9 cellular contexts compared by ENCODE assay signal in genomic region chr17:2723997-2724782, GRCh38. TPM values are rescaled to one million over a fixed set of nuclear protein-coding genes. Genes with fewer than 3 reads are reported as not detected.
A peak's percentile ranks its signal among the peaks of the same experiment; 100 is the strongest.
DNase-seq lines count a peak whose midpoint lies in the region; ATAC-seq, FAIRE-seq and TF ChIP-seq lines count a peak whose summit lies in the region.
"Had no signal": no experiment of that assay in that cellular context is flagged by ENCODE, and none has a peak within 500 bp of the region (broad histone marks: within the 10 kb centered on the region; RNA-seq: fewer than 3 reads in every experiment).

No MANE protein-coding gene starts in this region.

- H3K4ac ChIP-seq in H9 (ENCODE audit: low read depth, low read length) = no peak overlapping the region

- H4K8ac ChIP-seq in H9 (replicated peaks; ENCODE audit: insufficient read length, low read depth, low read length) = no peak overlapping the region

- dilution Hi-C loops in keratinocyte (cut with MboI; ENCODE audit: extremely low pct_ligation_motif_present, low sequenced_read_pairs) = no loop called here

- H3K4me2 ChIP-seq in H9 (ENCODE audit: insufficient read depth, insufficient read length, low read length) (peak overlapping the region; percentile 72), keratinocyte (ENCODE audit: control insufficient read depth, extremely low read depth, insufficient read depth, low read depth, low read length) (peak overlapping the region; percentile 32), smooth muscle cell (peak overlapping the region; percentile 85)

- no peak overlapping the region for H2BK5ac ChIP-seq in H9 (ENCODE audit: insufficient read length, low read length)

- H3T11ph ChIP-seq in H9 (ENCODE audit: low read length) = no peak overlapping the region

- no peak overlapping the region for H3K23ac ChIP-seq in H9 (ENCODE audit: insufficient read length, low read depth, low read length)

- DNase-seq in H9 (peak; percentile 92), body of pancreas (no peak), keratinocyte (ENCODE audit: low read depth, low spot score) (no peak), smooth muscle cell (lab: John Stamatoyannopoulos, UW; ENCODE audit: unreplicated experiment) (no peak), GM12891 (ENCODE audit: insufficient read length, low spot score) (no peak), GM03348 (ENCODE audit: low spot score) (no peak)
- no peak for DNase-seq in stimulated activated CD4-positive, alpha-beta T cell treated with anti-CD3 and anti-CD28 coated beads, Interleukin-4, amount 100 ng/mL, for 1 hour
- DNase-seq: NCI-H2171 had no signal

- H3K4me1 ChIP-seq in H9 (ENCODE audit: insufficient read depth, low read length) (peaks cover 6% of the 10 kb centered on the region; the same call in 1 of the 2 replicates), body of pancreas (peaks cover 5% of the 10 kb centered on the region), keratinocyte (ENCODE audit: control insufficient read depth, extremely low read depth, insufficient read depth, low read length) (no peaks in the 10 kb centered on the region), smooth muscle cell (ENCODE audit: low read depth) (peaks cover 3% of the 10 kb centered on the region)

- H3K9me1 ChIP-seq in keratinocyte (ENCODE audit: control insufficient read depth, extremely low read depth, insufficient read depth, low read length) = no peaks in the 10 kb centered on the region

- peak; percentile 36 for ATAC-seq in body of pancreas
- no peak for ATAC-seq in HG03378 (IDR thresholded peaks at IDR 0.05; ENCODE audit: unreplicated experiment)

- H3F3A ChIP-seq in smooth muscle cell (ENCODE audit: low read depth) = no peaks in the 10 kb centered on the region

- no peak overlapping the region for H2BK20ac ChIP-seq in H9 (ENCODE audit: low read depth, low read length, poor library complexity, severe bottlenecking)

- no peak overlapping the region for H4K91ac ChIP-seq in H9 (ENCODE audit: insufficient read length, low read depth, low read length)

- H2AFZ ChIP-seq in H9 (ENCODE audit: low read length) (no peak overlapping the region), keratinocyte (ENCODE audit: control insufficient read depth, low read length) (peak overlapping the region; percentile 33), smooth muscle cell (ENCODE audit: low read depth) (peak overlapping the region; percentile 66)

- no peak overlapping the region for H2AK5ac ChIP-seq in H9 (ENCODE audit: insufficient read length, low read length)

- H3K27ac Mint-ChIP-seq in H9 = 0 out of 7 replicates have a peak overlapping the region, but pooled peaks of 1 of the 3 experiments have one; percentile 79

- intact Hi-C loops in body of pancreas (cut with DNase I) = no loop called here

- H3K79me1 ChIP-seq in H9 (ENCODE audit: insufficient read depth, low read depth, low read length, poor library complexity, severe bottlenecking) = no peaks in the 10 kb centered on the region

- peaks cover 9% of the 10 kb centered on the region for H3K27me3 Mint-ChIP-seq in H9 (ENCODE audit: low read depth)

- H3K36me3 Mint-ChIP-seq in H9 (ENCODE audit: insufficient read depth in 1 of 3, low read depth in 3 of 3) = peaks cover 2 to 14% (median 9%) of the 10 kb centered on the region in 3 experiments; a peak in 5 of 7 replicates

- TF ChIP-seq POLR2A in body of pancreas (IDR thresholded peaks at IDR 0.05) (no peak), GM12891 (IDR thresholded peaks at IDR 0.05; ENCODE audit: low read depth, low read length) (no peak)

- WGBS in H9 (ENCODE audit: extremely low coverage, insufficient read length, low lambda C conversion rate) = no CpG with 5 or more reads among the region's 98 CpGs
- WGBS in body of pancreas, 2 donors = 11 to 33% methylated on average over 10 to 55 of the region's 98 CpGs
- WGBS in smooth muscle cell (ENCODE audit: low lambda C conversion rate) = 3% methylated on average over 60 of the region's 98 CpGs

- no peaks in the 10 kb centered on the region for H3K27me3 ChIP-seq in H9 (ENCODE audit: insufficient read depth, low read length)
- peaks cover 0 to 11% of the 10 kb centered on the region in 2 donors for H3K27me3 ChIP-seq in body of pancreas
- peaks cover 22% of the 10 kb centered on the region for H3K27me3 ChIP-seq in keratinocyte (ENCODE audit: control insufficient read depth, extremely low read depth, insufficient read depth, low read length)
- peaks cover 18% of the 10 kb centered on the region for H3K27me3 ChIP-seq in smooth muscle cell (ENCODE audit: low read depth)

- peak overlapping the region; percentile 73 to 77; a peak in 4 of 5 replicates for H3K4me3 Mint-ChIP-seq in H9

- H2BK12ac ChIP-seq in H9 (ENCODE audit: insufficient read length, low read depth, low read length) = no peak overlapping the region

- no peak overlapping the region for H3K27ac ChIP-seq in H9 (ENCODE audit: insufficient read length, low read depth, low read length)
- no peak overlapping the region for H3K27ac ChIP-seq in body of pancreas
- no peak overlapping the region for H3K27ac ChIP-seq in keratinocyte (ENCODE audit: control insufficient read depth, insufficient read depth, low read length)
- no peak overlapping the region for H3K27ac ChIP-seq in smooth muscle cell (ENCODE audit: low read depth)

- H3K4me3 ChIP-seq in body of pancreas (no peak overlapping the region), keratinocyte (ENCODE audit: control insufficient read depth in 2 of 3, extremely low read depth in 1 of 3, insufficient read depth in 2 of 3, low read depth in 1 of 3, low read length in 3 of 3) (no peak overlapping the region), smooth muscle cell (peak overlapping the region; percentile 35)

- H2BK15ac ChIP-seq in H9 (ENCODE audit: low read depth, low read length) = no peak overlapping the region

- no peaks in the 10 kb centered on the region for H3K9me3 Mint-ChIP-seq in H9

- no peak overlapping the region for H3K56ac ChIP-seq in H9 (ENCODE audit: insufficient read length, low read depth, low read length)

- peak overlapping the region; percentile 15 for H3K18ac ChIP-seq in H9 (ENCODE audit: insufficient read length, low read depth, low read length)

- no peaks in the 10 kb centered on the region for H3K9me3 ChIP-seq in H9 (ENCODE audit: control insufficient read depth, low read depth, low read length)
- H3K9me3 ChIP-seq in body of pancreas = no peaks in the 10 kb centered on the region
- H3K9me3 ChIP-seq in keratinocyte (ENCODE audit: control insufficient read depth, low read depth, low read length) = no peaks in the 10 kb centered on the region
- no peaks in the 10 kb centered on the region for H3K9me3 ChIP-seq in smooth muscle cell (replicated peaks; ENCODE audit: low read depth)

- H3K23me2 ChIP-seq in H9 (ENCODE audit: insufficient read length, low read depth, low read length, poor library complexity, severe bottlenecking) = peaks cover 3% of the 10 kb centered on the region

- H3K14ac ChIP-seq in H9 (ENCODE audit: insufficient read depth, low read length) = peak overlapping the region; percentile 81

- H3K79me2 ChIP-seq in H9 (ENCODE audit: insufficient read depth, low read length) (no peaks in the 10 kb centered on the region), keratinocyte (ENCODE audit: control insufficient read depth, insufficient read depth, low read length) (no peaks in the 10 kb centered on the region), smooth muscle cell (ENCODE audit: low read depth) (no peaks in the 10 kb centered on the region)

- H3K4me1 Mint-ChIP-seq in H9 = peaks cover 13 to 45% of the 10 kb centered on the region in 2 experiments

- H4K20me1 ChIP-seq in H9 (ENCODE audit: control insufficient read depth, insufficient read depth, insufficient read length) = no peaks in the 10 kb centered on the region
- H4K20me1 ChIP-seq in keratinocyte (ENCODE audit: control insufficient read depth, extremely low read depth, insufficient read depth, low read length) = no peaks in the 10 kb centered on the region
- H4K20me1 ChIP-seq in smooth muscle cell (ENCODE audit: low read depth) = no peaks in the 10 kb centered on the region

- FAIRE-seq in keratinocyte (lab: Jason Lieb, UNC) = no peak
- FAIRE-seq in GM12891 (lab: Jason Lieb, UNC) = no peak

- no peak overlapping the region for H3K9ac ChIP-seq in H9 (ENCODE audit: extremely low read depth, insufficient read length, low read length)
- H3K9ac ChIP-seq in keratinocyte (ENCODE audit: control insufficient read depth, extremely low read depth, insufficient read depth, low read length) = no peak overlapping the region
- H3K9ac ChIP-seq in smooth muscle cell (ENCODE audit: low read depth) = no peak overlapping the region

- no peak for TF ChIP-seq CTCF in H9 (conservative IDR thresholded peaks at IDR 0.05)
- TF ChIP-seq CTCF in body of pancreas (IDR thresholded peaks at IDR 0.05) = no peak
- TF ChIP-seq CTCF in keratinocyte (optimal IDR thresholded peaks at IDR 0.05 in 1 of 3, IDR thresholded peaks at IDR 0.05 in 1 of 3, conservative IDR thresholded peaks at IDR 0.05 in 1 of 3; ENCODE audit: extremely low read depth in 1 of 3, insufficient read depth in 2 of 3, low read length in 3 of 3) = no peak
- no peak for TF ChIP-seq CTCF in smooth muscle cell (IDR thresholded peaks at IDR 0.05; ENCODE audit: borderline replicate concordance, insufficient read depth, poor library complexity, severe bottlenecking)

- no peak overlapping the region for H4K5ac ChIP-seq in H9 (ENCODE audit: insufficient read length, low read depth, low read length)

- H2BK120ac ChIP-seq in H9 (ENCODE audit: low read depth, low read length, poor library complexity, severe bottlenecking) = no peak overlapping the region

- H3K36me3 ChIP-seq in body of pancreas (replicated peaks in 1 of 2; ENCODE audit: insufficient read depth in 1 of 2, low read depth in 2 of 2) (no peaks in the 10 kb centered on the region), keratinocyte (ENCODE audit: control insufficient read depth in 2 of 2, extremely low read depth in 1 of 2, insufficient read depth in 2 of 2, low read length in 2 of 2) (no peaks in the 10 kb centered on the region), smooth muscle cell (ENCODE audit: low read depth) (no peaks in the 10 kb centered on the region)

RNA-seq across cellular contexts. Expression of gene CLUH, which starts 12.6 kb away (rescaled TPM):
- 91.3 and 97.0 TPM in 2 replicates for total RNA-seq in H9 (2021)
- 100 to 1,000 TPM in 1 of 2 donors, 10 to 100 TPM in 1; 53.2 to 167 TPM for total RNA-seq in body of pancreas
- polyA plus RNA-seq in keratinocyte = 24.0 to 50.7 TPM (median 31.4 TPM) in 3 replicates
- polyA plus RNA-seq in keratinocyte (2011; ENCODE audit: low read depth) = 66.4 TPM
- 15.9 and 41.8 TPM in 2 replicates for polyA plus RNA-seq in keratinocyte (2011; cell fraction: cytosol; rRNA removed)
- 167 and 176 TPM in 2 replicates for polyA plus RNA-seq in keratinocyte (2011; cell fraction: nucleus; rRNA removed)
- 56.8 and 73.4 TPM in 2 replicates for polyA plus RNA-seq in keratinocyte (2012; ENCODE audit: low replicate concordance)
- 29.8 to 104 TPM (median 39.3 TPM) in 3 replicates for polyA minus RNA-seq in keratinocyte
- polyA minus RNA-seq in keratinocyte (2011; cell fraction: cytosol; rRNA and poly(A)+ RNA removed) = 72.3 TPM
- 77.1 and 108 TPM in 2 replicates for polyA minus RNA-seq in keratinocyte (2011; cell fraction: nucleus; rRNA and poly(A)+ RNA removed)
- 13.4 and 54.7 TPM in 2 replicates for total RNA-seq in smooth muscle cell
- 15.4 and 26.8 TPM in 2 replicates for polyA plus RNA-seq in smooth muscle cell
- 36.3 TPM for polyA plus RNA-seq in GM12891 (2012; ENCODE audit: low read depth, missing spikeins)

RNA-seq across cellular contexts. Expression of gene CCDC92B, which starts 25.3 kb away (rescaled TPM):
- total RNA-seq in H9 (2021) = 7.1 and 8.0 TPM in 2 replicates
- total RNA-seq in body of pancreas = under 1 TPM in 1 of 2 donors, not detected in 1; 0.26 TPM
- polyA plus RNA-seq in keratinocyte = 0.01 TPM in 1 of 3 replicates, not detected in the others
- polyA plus RNA-seq in keratinocyte (2011; ENCODE audit: low read depth) = not detected
- polyA plus RNA-seq in keratinocyte (2011; cell fraction: cytosol; rRNA removed) = not detected in 2 replicates
- polyA plus RNA-seq in keratinocyte (2011; cell fraction: nucleus; rRNA removed) = 0.06 TPM in 1 of 2 replicates, not detected in the other
- polyA plus RNA-seq in keratinocyte (2012; ENCODE audit: low replicate concordance) = not detected in 2 replicates
- polyA minus RNA-seq in keratinocyte = not detected in 3 replicates
- polyA minus RNA-seq in keratinocyte (2011; cell fraction: cytosol; rRNA and poly(A)+ RNA removed) = not detected
- not detected in 2 replicates for polyA minus RNA-seq in keratinocyte (2011; cell fraction: nucleus; rRNA and poly(A)+ RNA removed)
- total RNA-seq in smooth muscle cell = not detected in 2 replicates
- not detected in 2 replicates for polyA plus RNA-seq in smooth muscle cell
- not detected for polyA plus RNA-seq in GM12891 (2012; ENCODE audit: low read depth, missing spikeins)

Comparison
In these comparisons a context has a peak if more than half of its experiments do, and no peak if none do; other contexts are left out.
1. H3K4me2 ChIP-seq: peak in every context shown above with its lines; median percentile 85 in smooth muscle cell; 72 in H9; 32 in keratinocyte.